Comparison of ENCODE assay signal across 8 cellular contexts in the genomic region with DNA sequence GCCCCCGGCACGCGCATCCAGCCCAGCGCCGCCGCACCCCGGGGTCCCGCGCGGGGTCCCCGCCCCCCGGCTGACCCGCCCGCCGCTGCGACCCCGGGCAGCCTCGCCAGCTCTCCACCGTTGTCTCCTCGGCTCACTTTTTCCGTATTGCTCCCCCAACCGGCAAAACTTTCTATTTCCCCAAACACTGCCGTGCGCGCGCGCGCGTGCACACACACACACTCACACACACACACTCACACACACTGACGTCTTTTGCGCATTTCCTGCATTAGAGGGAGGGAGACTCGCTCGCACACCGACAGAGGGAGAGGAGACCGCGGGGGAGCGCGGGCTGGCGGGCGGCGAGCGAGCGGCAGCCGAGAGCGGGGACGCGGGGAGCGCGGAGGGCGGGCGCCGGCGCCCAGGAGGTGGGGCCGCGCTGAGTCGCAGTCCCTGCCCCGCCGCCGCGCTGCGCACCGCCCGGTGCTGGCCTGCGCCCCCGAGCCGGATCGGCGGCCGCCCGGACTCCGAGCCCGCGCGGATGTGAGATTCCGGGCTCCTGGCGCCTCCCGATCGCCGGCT. TPM values are rescaled to one million over a fixed set of nuclear protein-coding genes. Genes with fewer than 3 reads are reported as not detected.
DNase-seq lines count a peak whose midpoint lies in the region; ATAC-seq and TF ChIP-seq lines count a peak whose summit lies in the region.

No MANE protein-coding gene starts in this region.

- peak overlapping the region; percentile 96 for H3K27ac ChIP-seq in upper lobe of right lung

- H3K4me1 ChIP-seq in upper lobe of right lung, result peaks cover 26% of the 10 kb centered on the region

- no peaks in the 10 kb centered on the region for H3K36me3 ChIP-seq in upper lobe of right lung

- H3K36me3 Mint-ChIP-seq in T-cell (peaks cover 3% of the 10 kb centered on the region), progenitor cell of endocrine pancreas (ENCODE audit: insufficient read depth) (no peaks in the 10 kb centered on the region)

- H3K4me3 Mint-ChIP-seq in T-cell, result peak overlapping the region; percentile 86 to 99 (median 94)
- peak overlapping the region; percentile 88 for H3K4me3 Mint-ChIP-seq in progenitor cell of endocrine pancreas (ENCODE audit: low read depth)

- H3K27me3 Mint-ChIP-seq in T-cell (no peaks in the 10 kb centered on the region), progenitor cell of endocrine pancreas (peaks cover 75% of the 10 kb centered on the region)

- peaks cover 36 to 43% (median 39%) of the 10 kb centered on the region in 3 donors for H3K4me1 Mint-ChIP-seq in T-cell
- H3K4me1 Mint-ChIP-seq in progenitor cell of endocrine pancreas (ENCODE audit: low read depth), result peaks cover 14% of the 10 kb centered on the region

- DNase-seq in NCI-H1092 (lab: John Stamatoyannopoulos, UW) (peak; percentile 11), T-cell (peak; percentile 91 to 96 (median 94)), amniotic epithelial cell (ENCODE audit: low read depth) (peak; percentile 97), left cardiac atrium (peak; percentile 95), progenitor cell of endocrine pancreas (ENCODE audit: low spot score, unreplicated experiment) (peak; percentile 77), upper lobe of right lung (peak; percentile 95)

- H3K27ac Mint-ChIP-seq in T-cell (peak overlapping the region; percentile 94 to 97), progenitor cell of endocrine pancreas (peak overlapping the region; percentile 95)

- no peaks in the 10 kb centered on the region for H3K27me3 ChIP-seq in upper lobe of right lung

- intact Hi-C loops in left cardiac atrium (cut with DNase I) (loop anchor here in 1 of 2 donors (5.0 kb wide), 1 partner anchor 121 kb away; no protein-coding TSS in a partner anchor), upper lobe of right lung (cut with DNase I) (loop anchor here (10.0 kb wide), 1 partner anchor 124 kb away; no protein-coding TSS in a partner anchor)

- peak overlapping the region; percentile 92 for H3K4me3 ChIP-seq in upper lobe of right lung

- H3K9me3 ChIP-seq in upper lobe of right lung, result no peaks in the 10 kb centered on the region

- no peaks in the 10 kb centered on the region for H3K9me3 Mint-ChIP-seq in T-cell
- no peaks in the 10 kb centered on the region for H3K9me3 Mint-ChIP-seq in progenitor cell of endocrine pancreas (ENCODE audit: low read depth)

- CTCF ChIA-PET in T-cell (lab: Charles Lee), result interaction anchor here in 1 of 2 donors (1.0 to 1.1 kb wide), 2 partner anchors 33 to 129 kb away, joined by 3 to 4 read pairs; no protein-coding TSS in a partner anchor

- POLR2A ChIA-PET in T-cell (lab: Charles Lee), result interaction anchor here in 1 of 2 donors (0.6 kb wide), 1 partner anchor 120 kb away, joined by 5 read pairs; no protein-coding TSS in a partner anchor

- ATAC-seq in HG02610 (IDR thresholded peaks at IDR 0.05; ENCODE audit: unreplicated experiment), result peak; percentile 74
- ATAC-seq in T-cell (replicated peaks in 1 of 4), result peak; percentile 89 to 90 (median 90)
- peak; percentile 86 to 87 for ATAC-seq in left cardiac atrium
- ATAC-seq in upper lobe of right lung, result peak; percentile 91

- TF ChIP-seq CTCF in GM12874 (IDR thresholded peaks at IDR 0.05; ENCODE audit: insufficient read depth, low read depth, low read length) (peak; percentile 55), progenitor cell of endocrine pancreas (IDR thresholded peaks at IDR 0.05; ENCODE audit: unreplicated experiment) (peak; percentile 49), upper lobe of right lung (IDR thresholded peaks at IDR 0.05) (peak; percentile 33)

RNA-seq across cellular contexts. Expression of gene PRKCE, which starts 0.5 kb away (rescaled TPM):
- total RNA-seq in T-cell (10 to 100 TPM; 16.5 to 29.8 (median 23.4) TPM), left cardiac atrium (10 to 100 TPM; 17.9 to 24.8 TPM), progenitor cell of endocrine pancreas (3.9 and 4.2 TPM in 2 replicates), upper lobe of right lung (65.6 TPM)

RNA-seq across cellular contexts. Expression of gene SRBD1, which starts 39.9 kb away (rescaled TPM):
- total RNA-seq in T-cell (10 to 100 TPM; 16.1 to 22.8 (median 20.7) TPM), left cardiac atrium (10 to 100 TPM in 1 of 2 donors, 1 to 10 TPM in 1; 8.8 to 13.2 TPM), progenitor cell of endocrine pancreas (13.8 and 17.0 TPM in 2 replicates), upper lobe of right lung (19.2 TPM)

Comparison
In these comparisons a context has a peak if more than half of its experiments do, and no peak if none do; other contexts are left out.
1. Peak in every context shown above with its lines: DNase-seq, ATAC-seq, H3K4me3 ChIP-seq and H3K27ac ChIP-seq.
2. DNase-seq: peak in every context shown above with its lines; median percentile 97 in amniotic epithelial cell; 95 in left cardiac atrium; 95 in upper lobe of right lung; 94 in T-cell; 77 in progenitor cell of endocrine pancreas; 11 in NCI-H1092.